30 cellular contexts compared by ENCODE assay signal in genomic region chr21:43752758-43753438, GRCh38.
"Had no signal": no experiment of that assay in that cellular context is flagged by ENCODE, and none has a peak within 500 bp of the region (broad histone marks: within the 10 kb centered on the region; RNA-seq: fewer than 3 reads in every experiment).

No MANE protein-coding gene starts in this region.

- H3K36me3 ChIP-seq: ovary had no signal

- FAIRE-seq: frontal cortex, small intestine, TTC549 had no signal

- DNase-seq: activated CD4-positive, alpha-beta T cell treated with anti-CD3 and anti-CD28 coated beads for 48 hours; activated CD4-positive, alpha-beta T cell treated with anti-CD3 and anti-CD28 coated beads, Interleukin-2, amount 50 U/mL, for 48 hours; activated CD8-positive, alpha-beta memory T cell treated with anti-CD3 and anti-CD28 coated beads for 24 hours; activated effector memory CD4-positive, alpha-beta T cell treated with anti-CD3 and anti-CD28 coated beads, Interleukin-2, amount 50 U/mL, for 16 hours; activated naive CD4-positive, alpha-beta T cell treated with anti-CD3 and anti-CD28 coated beads for 36 hours; activated naive CD8-positive, alpha-beta T cell treated with anti-CD3 and anti-CD28 coated beads for 36 hours; adrenal gland; aorta; body of pancreas; cerebellar nuclear complex; dorsolateral prefrontal cortex; effector memory CD4-positive, alpha-beta T cell; islet precursor cell; left cardiac atrium; naive B cell; nephron progenitor cell; small intestine; stimulated activated CD4-positive, alpha-beta T cell treated with anti-CD3 and anti-CD28 coated beads, Interleukin-4, amount 100 ng/mL, for 24 hours; T-helper 9 cell; WERI-Rb-1 had no signal

- H3K27me3 ChIP-seq: adrenal gland, body of pancreas, cardiac muscle cell, dorsolateral prefrontal cortex, ovary, vagina had no signal

- H3K27ac ChIP-seq: adrenal gland, body of pancreas, cardiac muscle cell, coronary artery, dorsolateral prefrontal cortex, ovary, thoracic aorta, vagina, WERI-Rb-1 had no signal

- ATAC-seq: activated CD4-positive, CD25-positive, alpha-beta regulatory T cell treated with anti-CD3 and anti-CD28 coated beads, Interleukin-2, amount 50 U/mL, for 24 hours; body of pancreas; left cardiac atrium; sciatic nerve; stimulated activated effector memory CD8-positive, alpha-beta T cell treated with anti-CD3 and anti-CD28 coated beads, Interleukin-12 subunit alpha, Interleukin-12 subunit beta, amount 100 ng/mL, for 72 hours had no signal

- H3K4me3 ChIP-seq: adrenal gland, body of pancreas, cardiac muscle cell, coronary artery, dorsolateral prefrontal cortex, ovary, thoracic aorta, vagina had no signal

- H3K9me3 ChIP-seq: adrenal gland, body of pancreas, ovary, thoracic aorta, vagina had no signal
